21 cellular contexts compared by ENCODE assay signal in genomic region chr16:3049921-3050481, GRCh38. TPM values are rescaled to one million over a fixed set of nuclear protein-coding genes. Genes with fewer than 3 reads are reported as not detected.
"Had no signal": no experiment of that assay in that cellular context is flagged by ENCODE, and none has a peak within 500 bp of the region (broad histone marks: within the 10 kb centered on the region; RNA-seq: fewer than 3 reads in every experiment).

No MANE protein-coding gene starts in this region.

- H3K36me3 Mint-ChIP-seq: activated naive CD4-positive, alpha-beta T cell treated with anti-CD3 and anti-CD28 coated beads, Interleukin-2, amount 50 U/mL, for 24 hours had no signal

- H3K9me3 ChIP-seq: esophagus muscularis mucosa, left lung, ovary, SK-N-SH, thyroid gland, uterus had no signal

- H3K27me3 ChIP-seq: ovary had no signal

- DNase-seq: activated CD4-positive, alpha-beta T cell treated with anti-CD3 and anti-CD28 coated beads for 48 hours; activated effector memory CD4-positive, alpha-beta T cell treated with anti-CD3 and anti-CD28 coated beads, Interleukin-2, amount 50 U/mL, for 16 hours; activated T-cell treated with anti-CD3 and anti-CD28 coated beads, Interleukin-2, amount 50 U/mL, for 24 hours; brain microvascular endothelial cell; hippocampal formation; kidney; left lung; ovary; SK-N-SH; T-cell; thyroid gland; uterus had no signal

- ATAC-seq: left lung, sciatic nerve, T-cell, WTC11 had no signal

- H3K27ac Mint-ChIP-seq: activated naive CD4-positive, alpha-beta T cell treated with anti-CD3 and anti-CD28 coated beads, Interleukin-2, amount 50 U/mL, for 24 hours; activated T-cell treated with anti-CD3 and anti-CD28 coated beads, Interleukin-2, amount 50 U/mL, for 24 hours; memory B cell; nephron; T-cell; WTC11 had no signal

- H3K4me3 ChIP-seq: coronary artery, esophagus muscularis mucosa, ovary, thyroid gland, uterus had no signal

- H3K9me3 Mint-ChIP-seq: activated naive CD4-positive, alpha-beta T cell treated with anti-CD3 and anti-CD28 coated beads, Interleukin-2, amount 50 U/mL, for 24 hours; activated T-cell treated with anti-CD3 and anti-CD28 coated beads, Interleukin-2, amount 50 U/mL, for 24 hours; central memory CD8-positive, alpha-beta T cell; memory B cell; nephron; T-cell had no signal

- H3K36me3 ChIP-seq: brain microvascular endothelial cell, left lung, ovary, thyroid gland, uterus had no signal

- H3K27ac ChIP-seq: brain microvascular endothelial cell, coronary artery, esophagus muscularis mucosa, ovary, thyroid gland, uterus had no signal

RNA-seq across cellular contexts. Expression of gene BICDL2, which starts 13.3 kb away (rescaled TPM):
- total RNA-seq: pulmonary artery endothelial cell had no signal
- polyA plus RNA-seq: SK-N-SH had no signal
